1 cellular context compared by ENCODE assay signal in the genomic region with DNA sequence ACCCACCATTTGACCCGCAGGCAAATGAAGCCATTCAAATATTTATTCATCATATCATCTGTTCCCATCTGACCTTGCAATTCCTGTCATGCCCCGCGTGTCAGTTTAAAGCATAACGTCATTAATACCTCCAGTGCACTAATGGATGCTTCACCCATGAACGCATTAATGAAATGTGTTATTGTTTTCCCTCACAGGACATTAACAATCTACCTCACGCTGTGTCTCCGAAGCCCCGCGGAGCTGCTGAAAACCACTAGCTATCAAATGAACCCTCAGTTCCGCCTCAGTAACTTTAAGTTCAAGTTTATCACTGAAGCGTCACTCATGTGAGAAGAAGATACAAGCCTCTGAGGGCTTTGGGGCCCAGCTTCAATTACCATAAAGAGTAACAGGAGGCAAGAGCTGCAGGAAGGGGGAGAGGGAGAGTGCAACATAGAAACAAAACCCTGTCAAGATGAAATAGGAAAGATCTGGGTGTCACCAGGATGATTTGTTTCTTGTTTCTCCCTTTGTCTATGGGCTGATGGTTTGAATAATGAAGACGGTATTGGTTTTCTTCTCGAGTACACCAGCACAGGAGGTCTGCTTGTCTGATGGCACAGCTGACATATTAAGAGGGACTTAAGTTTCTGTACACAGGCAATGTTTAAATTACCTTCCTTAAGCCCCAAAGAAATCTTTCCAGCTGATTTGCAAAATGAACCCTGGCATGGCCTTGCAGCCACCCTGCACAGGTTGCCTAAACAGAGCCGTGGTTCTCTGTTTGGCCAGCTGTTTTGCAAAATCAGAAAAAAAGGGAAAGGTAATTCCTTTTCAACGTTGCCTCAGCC.
TF ChIP-seq lines count a peak whose summit lies in the region.

No MANE protein-coding gene starts in this region.

TF ChIP-seq in Ishikawa, 13 proteins besides CTCF, POLR2A, EP300 and RAD21 (continued from another document):
- no peak for TF ChIP-seq REST (IDR thresholded peaks at IDR 0.05; ENCODE audit: low read depth)
